Comparison of ENCODE assay signal across 8 cellular contexts in genomic region chr15:101244039-101244781, GRCh38. TPM values are rescaled to one million over a fixed set of nuclear protein-coding genes. Genes with fewer than 3 reads are reported as not detected.
DNase-seq lines count a peak whose midpoint lies in the region; FAIRE-seq and TF ChIP-seq lines count a peak whose summit lies in the region.
"Had no signal": no experiment of that assay in that cellular context is flagged by ENCODE, and none has a peak within 500 bp of the region (broad histone marks: within the 10 kb centered on the region; RNA-seq: fewer than 3 reads in every experiment).

No MANE protein-coding gene starts in this region.

- peaks cover 76% of the 10 kb centered on the region for H4K20me1 ChIP-seq in osteoblast (ENCODE audit: insufficient read depth, low read length)

- no peak for TF ChIP-seq CTCF in osteoblast (IDR thresholded peaks at IDR 0.05; ENCODE audit: extremely low read depth, low read depth, low read length)
- TF ChIP-seq CTCF in kidney (IDR thresholded peaks at IDR 0.05; ENCODE audit: borderline replicate concordance, extremely low read depth, insufficient read depth): no peak

- intact Hi-C loops in kidney (cut with DNase I): no loop called here

- in situ Hi-C loops in HAP-1 (cut with MboI; ENCODE audit: low sequenced_read_pairs): no loop called here

- H3K4me3 ChIP-seq in osteoblast (ENCODE audit: insufficient read depth, low read length) (no peak overlapping the region), HAP-1 (no peak overlapping the region), kidney (ENCODE audit: low read length in 2 of 2) (no peak overlapping the region)

- H3K27me3 ChIP-seq in osteoblast (ENCODE audit: insufficient read depth, low read length): no peaks in the 10 kb centered on the region
- H3K27me3 ChIP-seq in HAP-1 (ENCODE audit: low read depth): no peaks in the 10 kb centered on the region

- peaks cover 17% of the 10 kb centered on the region for H3K36me3 ChIP-seq in osteoblast (ENCODE audit: insufficient read depth, low read length)
- peaks cover 13% of the 10 kb centered on the region for H3K36me3 ChIP-seq in HAP-1 (replicated peaks)
- H3K36me3 ChIP-seq in kidney (ENCODE audit: control insufficient read depth in 1 of 2, insufficient read depth in 2 of 2, low read length in 2 of 2): peaks cover 0 to 6% of the 10 kb centered on the region in 2 donors

- H3K27ac ChIP-seq in osteoblast (ENCODE audit: low read depth, low read length) (peak overlapping the region; percentile 1), kidney (ENCODE audit: low read depth in 2 of 2, low read length in 2 of 2) (no peak overlapping the region)

- H3K9ac ChIP-seq in kidney (ENCODE audit: low read length in 2 of 2): peak overlapping the region in 1 of 2 donors; percentile 3

- H3K9me3 ChIP-seq in osteoblast (ENCODE audit: low read depth, low read length) (no peaks in the 10 kb centered on the region), HAP-1 (no peaks in the 10 kb centered on the region), kidney (ENCODE audit: control insufficient read depth in 1 of 2, low read length in 2 of 2) (no peaks in the 10 kb centered on the region)

- H3K4me1 ChIP-seq in osteoblast (ENCODE audit: insufficient read depth, low read length) (peaks cover 39% of the 10 kb centered on the region), HAP-1 (peaks cover 20% of the 10 kb centered on the region), kidney (ENCODE audit: control insufficient read depth in 1 of 2, insufficient read depth in 1 of 2, low read depth in 1 of 2, low read length in 2 of 2) (peaks cover 20 to 27% of the 10 kb centered on the region in 2 donors)

- FAIRE-seq in kidney (lab: Jason Lieb, UNC): no peak

- H3K79me2 ChIP-seq in osteoblast (ENCODE audit: insufficient read depth, low read length): peaks cover 100% of the 10 kb centered on the region

- peak overlapping the region; percentile 27 for H3K4me2 ChIP-seq in osteoblast (ENCODE audit: insufficient read depth, low read length)

- DNase-seq in EH (ENCODE audit: low read depth) (peak; percentile 41), MV-4-11 (lab: John Stamatoyannopoulos, UW) (peak; percentile 31), astrocyte of the hippocampus (ENCODE audit: low read depth, low spot score) (peak; percentile 58), osteoblast (ENCODE audit: insufficient read length, low spot score, missing footprints) (no peak), HAP-1 (ENCODE audit: low spot score in 2 of 2) (no peak), A172 (ENCODE audit: low spot score) (no peak), kidney (no peak)
- DNase-seq: nucleus accumbens had no signal

- no peak overlapping the region for H2AFZ ChIP-seq in osteoblast (ENCODE audit: low read length)

RNA-seq across cellular contexts. Expression of gene CHSY1, which starts 7.6 kb away (rescaled TPM):
- total RNA-seq in osteoblast (36.8 and 39.1 TPM in 2 replicates), kidney (41.6 TPM)
- total RNA-seq in A172 (2014; rRNA removed; shearing (Covaris generic)): 21.9 and 22.4 TPM in 2 replicates
- polyA plus RNA-seq in kidney (ENCODE audit: insufficient read depth, low read depth, low replicate concordance): 7.2 TPM

RNA-seq across cellular contexts. Expression of gene SELENOS, which starts 33.1 kb away (rescaled TPM):
- total RNA-seq in osteoblast (74.3 and 79.6 TPM in 2 replicates), kidney (66.0 TPM)
- 61.8 and 83.1 TPM in 2 replicates for total RNA-seq in A172 (2014; rRNA removed; shearing (Covaris generic))
- polyA plus RNA-seq in kidney (ENCODE audit: insufficient read depth, low read depth, low replicate concordance): 99.0 TPM

RNA-seq across cellular contexts. Expression of gene SNRPA1, which starts 50.8 kb away (rescaled TPM):
- total RNA-seq in osteoblast: 7.1 and 9.8 TPM in 2 replicates
- total RNA-seq in A172 (2014; rRNA removed; shearing (Covaris generic)): 51.2 and 62.6 TPM in 2 replicates
- total RNA-seq in kidney: 44.9 TPM
- polyA plus RNA-seq in kidney (ENCODE audit: insufficient read depth, low read depth, low replicate concordance): 40.0 TPM

Comparison
In these comparisons a context has a peak if more than half of its experiments do, and no peak if none do; other contexts are left out.
1. DNase-seq: peak in EH (single experiment), MV-4-11 (single experiment) and astrocyte of the hippocampus (single experiment); none in osteoblast (single experiment), HAP-1 (0 of 2), A172 (single experiment) and kidney (single experiment).